In genomic region chr17:74211929-74212261, GRCh38 we compare ENCODE assay signal across 9 cellular contexts. TPM values are rescaled to one million over a fixed set of nuclear protein-coding genes. Genes with fewer than 3 reads are reported as not detected.
A peak's percentile ranks its signal among the peaks of the same experiment; 100 is the strongest.
DNase-seq lines count a peak whose midpoint lies in the region; ATAC-seq, FAIRE-seq and TF ChIP-seq lines count a peak whose summit lies in the region.
"Had no signal": no experiment of that assay in that cellular context is flagged by ENCODE, and none has a peak within 500 bp of the region (broad histone marks: within the 10 kb centered on the region; RNA-seq: fewer than 3 reads in every experiment).

No MANE protein-coding gene starts in this region.

- no peak overlapping the region for H3K4me3 ChIP-seq in A549

- CTCF ChIA-PET in A549 (lab: Yijun Ruan, JAX), result interaction anchor here (0.6 to 8.6 kb wide), 8 partner anchors 10 to 245 kb away, joined by 3 to 62 read pairs (median 4); partner anchors contain the start of gene BTBD17
- CTCF ChIA-PET in MCF 10A (lab: Yijun Ruan, JAX), result interaction anchor here (1.2 to 1.4 kb wide), 2 partner anchors 20 to 84 kb away, joined by 3 to 7 read pairs; no protein-coding TSS in a partner anchor

- H3K9me3 ChIP-seq in A549, result no peaks in the 10 kb centered on the region

- 90% methylated on average over 12 of the region's 12 CpGs for WGBS in A549 (ENCODE audit: missing lambda C conversion rate)

- H3K27ac Mint-ChIP-seq in MCF 10A (ENCODE audit: low read depth, unreplicated experiment), result no peak overlapping the region
- peak overlapping the region; percentile 57 for H3K27ac Mint-ChIP-seq in mesothelial cell of epicardium

- intact Hi-C loops in MCF 10A (cut with micrococcal nuclease), result loop anchor here (2.0 to 5.0 kb wide), 2 partner anchors 70 to 149 kb away; partner anchors contain the start of gene BTBD17

- H3K4me1 Mint-ChIP-seq in MCF 10A (ENCODE audit: insufficient read depth, unreplicated experiment) (peaks cover 22% of the 10 kb centered on the region), mesothelial cell of epicardium (peaks cover 37% of the 10 kb centered on the region)

- BruUV-seq in MCF 10A (replicated peaks; lab: Mats Ljungman, UMichigan), result no TSS peak

- POLR2A ChIA-PET in A549 (lab: Yijun Ruan, JAX), result no interaction called here
- POLR2A ChIA-PET in MCF 10A (lab: Yijun Ruan, JAX), result interaction anchor here (0.7 to 1.2 kb wide), 3 partner anchors 9 to 366 kb away, joined by 3 to 4 read pairs (median 3); partner anchors contain the start of gene RPL38

- no peak for TF ChIP-seq RAD21 in A549 (conservative IDR thresholded peaks at IDR 0.05 in 1 of 2, IDR thresholded peaks at IDR 0.05 in 1 of 2)

- no peak overlapping the region for H3K4me2 ChIP-seq in A549

- H3K9me3 Mint-ChIP-seq in MCF 10A (ENCODE audit: unreplicated experiment) (no peaks in the 10 kb centered on the region), mesothelial cell of epicardium (no peaks in the 10 kb centered on the region)

- TF ChIP-seq CTCF in A549 (IDR thresholded peaks at IDR 0.05), result no peak
- no peak for TF ChIP-seq CTCF in MCF 10A (IDR thresholded peaks at IDR 0.05; ENCODE audit: unreplicated experiment)
- TF ChIP-seq CTCF in mesothelial cell of epicardium (IDR thresholded peaks at IDR 0.05; ENCODE audit: unreplicated experiment), result no peak

- DNase-seq in A549 (ENCODE audit: low read depth in 1 of 2, low spot score in 1 of 2) (no peak), HT1080 (ENCODE audit: low read depth) (peak; percentile 33), MCF 10A (ENCODE audit: unreplicated experiment) (peak; percentile 28), mesothelial cell of epicardium (ENCODE audit: low spot score in 2 of 2, unreplicated experiment in 2 of 2) (no peak), ecto neural progenitor cell (ENCODE audit: low spot score) (no peak)
- DNase-seq: hippocampal formation had no signal

- H3K4me3 Mint-ChIP-seq in MCF 10A (ENCODE audit: unreplicated experiment) (peak overlapping the region; percentile 84), mesothelial cell of epicardium (peak overlapping the region; percentile 77)

- TF ChIP-seq EP300 in A549 (IDR thresholded peaks at IDR 0.05), result no peak

- no peaks in the 10 kb centered on the region for H3K27me3 Mint-ChIP-seq in MCF 10A (ENCODE audit: insufficient read depth, unreplicated experiment)
- peaks cover 46% of the 10 kb centered on the region for H3K27me3 Mint-ChIP-seq in mesothelial cell of epicardium (ENCODE audit: low read depth)

- H3K36me3 Mint-ChIP-seq in MCF 10A (ENCODE audit: insufficient read depth, unreplicated experiment), result peaks cover 59% of the 10 kb centered on the region
- peaks cover 2% of the 10 kb centered on the region for H3K36me3 Mint-ChIP-seq in mesothelial cell of epicardium

- no peak for FAIRE-seq in A549 (lab: Jason Lieb, UNC)

- H3K27ac ChIP-seq in A549, result no peak overlapping the region

- TF ChIP-seq POLR2A in A549 (IDR thresholded peaks at IDR 0.05; ENCODE audit: low read length), result no peak

- peak in 1 of 2 experiments; percentile 2; a peak in 4 of 6 replicates for ATAC-seq in A549
- ATAC-seq in GM19463 (IDR thresholded peaks at IDR 0.05; ENCODE audit: unreplicated experiment), result no peak
- no peak for ATAC-seq in GM19035 (IDR thresholded peaks at IDR 0.05; ENCODE audit: unreplicated experiment)
- no peak for ATAC-seq in HG03135 (IDR thresholded peaks at IDR 0.05; ENCODE audit: unreplicated experiment)

- H3K4me1 ChIP-seq in A549, result peaks cover 42% of the 10 kb centered on the region; the same call in 2 of the 3 replicates

TF ChIP-seq in A549, 52 proteins besides CTCF, POLR2A, EP300 and RAD21:
- TF ChIP-seq, protein P1, sequence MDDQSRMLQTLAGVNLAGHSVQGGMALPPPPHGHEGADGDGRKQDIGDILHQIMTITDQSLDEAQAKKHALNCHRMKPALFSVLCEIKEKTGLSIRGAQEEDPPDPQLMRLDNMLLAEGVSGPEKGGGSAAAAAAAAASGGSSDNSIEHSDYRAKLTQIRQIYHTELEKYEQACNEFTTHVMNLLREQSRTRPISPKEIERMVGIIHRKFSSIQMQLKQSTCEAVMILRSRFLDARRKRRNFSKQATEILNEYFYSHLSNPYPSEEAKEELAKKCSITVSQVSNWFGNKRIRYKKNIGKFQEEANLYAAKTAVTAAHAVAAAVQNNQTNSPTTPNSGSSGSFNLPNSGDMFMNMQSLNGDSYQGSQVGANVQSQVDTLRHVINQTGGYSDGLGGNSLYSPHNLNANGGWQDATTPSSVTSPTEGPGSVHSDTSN (IDR thresholded peaks at IDR 0.05), result no peak
- no peak for TF ChIP-seq HOXA7 (CRISPR knock-in tag; IDR thresholded peaks at IDR 0.05)
- TF ChIP-seq POLR2AphosphoS2 (conservative IDR thresholded peaks at IDR 0.05; ENCODE audit: low read length), result peak; percentile 61
- no peak for TF ChIP-seq CEBPB (IDR thresholded peaks at IDR 0.05)

RNA-seq across cellular contexts. Expression of gene TTYH2, which starts 1.5 kb away (rescaled TPM):
- 1.4 and 1.5 TPM in 2 replicates for polyA plus RNA-seq in A549 (2011; rRNA removed)
- 2.9 and 3.1 TPM in 2 replicates for polyA plus RNA-seq in A549 (2012; cell fraction: cytosol; rRNA removed)
- 5.4 and 10.0 TPM in 2 replicates for polyA plus RNA-seq in A549 (2012; cell fraction: nucleus; rRNA removed)
- 1.1 to 1.7 TPM (median 1.7 TPM) in 3 replicates for polyA plus RNA-seq in A549 (2017; fragmentation: RNase III; extraction: RNeasy Plus Mini Kit Qiagen cat#74134 plus additional on column Dnase treatment)
- 2.1 and 2.6 TPM in 2 replicates for polyA minus RNA-seq in A549 (2011; rRNA and poly(A)+ RNA removed)
- total RNA-seq in HT1080 (2014; rRNA removed; shearing (Covaris generic)), result 0.40 and 1.3 TPM in 2 replicates
- 0.60 and 1.2 TPM in 2 replicates for polyA plus RNA-seq in HT1080 (2015; cell fraction: cytosol; rRNA removed)
- 2.9 and 7.7 TPM in 2 replicates for polyA plus RNA-seq in HT1080 (2015; cell fraction: nucleus; rRNA removed)
- 0.12 and 0.66 TPM in 2 replicates for total RNA-seq in MCF 10A (2022)
- total RNA-seq in mesothelial cell of epicardium, result 16.8 to 17.2 TPM (median 17.0 TPM) in 3 replicates

RNA-seq across cellular contexts. Expression of gene RPL38, which starts 8.4 kb away (rescaled TPM):
- 2,364 and 3,205 TPM in 2 replicates for polyA plus RNA-seq in A549 (2011; rRNA removed)
- polyA plus RNA-seq in A549 (2012; cell fraction: cytosol; rRNA removed), result 2,658 and 3,508 TPM in 2 replicates
- 312 and 396 TPM in 2 replicates for polyA plus RNA-seq in A549 (2012; cell fraction: nucleus; rRNA removed)
- 4,033 to 4,354 TPM (median 4,133 TPM) in 3 replicates for polyA plus RNA-seq in A549 (2017; fragmentation: RNase III; extraction: RNeasy Plus Mini Kit Qiagen cat#74134 plus additional on column Dnase treatment)
- polyA minus RNA-seq in A549 (2011; rRNA and poly(A)+ RNA removed), result 560 and 829 TPM in 2 replicates
- 2,345 and 2,950 TPM in 2 replicates for total RNA-seq in HT1080 (2014; rRNA removed; shearing (Covaris generic))
- polyA plus RNA-seq in HT1080 (2015; cell fraction: cytosol; rRNA removed), result 572 and 761 TPM in 2 replicates
- 209 and 215 TPM in 2 replicates for polyA plus RNA-seq in HT1080 (2015; cell fraction: nucleus; rRNA removed)
- total RNA-seq in MCF 10A (2022), result 1,197 and 1,378 TPM in 2 replicates
- total RNA-seq in mesothelial cell of epicardium, result 1,016 to 1,079 TPM (median 1,046 TPM) in 3 replicates

Comparison
In these comparisons a context has a peak if more than half of its experiments do, and no peak if none do; other contexts are left out.
1. DNase-seq: peak in HT1080 (single experiment) and MCF 10A (single experiment); none in A549 (0 of 2), mesothelial cell of epicardium (0 of 2) and ecto neural progenitor cell (single experiment).